Comparison of ENCODE assay signal across 27 cellular contexts in genomic region chr12:113835913-113836312, GRCh38.
"Had no signal": no experiment of that assay in that cellular context is flagged by ENCODE, and none has a peak within 500 bp of the region (broad histone marks: within the 10 kb centered on the region; RNA-seq: fewer than 3 reads in every experiment).

No MANE protein-coding gene starts in this region.

- DNase-seq: activated CD4-positive, alpha-beta memory T cell treated with anti-CD3 and anti-CD28 coated beads for 36 hours; activated CD4-positive, alpha-beta T cell treated with anti-CD3 and anti-CD28 coated beads for 48 hours; activated CD8-positive, alpha-beta memory T cell treated with anti-CD3 and anti-CD28 coated beads, Interleukin-2, amount 50 U/mL, for 4 hours; activated gamma-delta T cell treated with Interleukin-2 at 50 U/mL for 16 hours; activated naive CD8-positive, alpha-beta T cell treated with anti-CD3 and anti-CD28 coated beads, Interleukin-2, amount 50 U/mL, for 24 hours; activated T-cell treated with anti-CD3 and anti-CD28 coated beads, Interleukin-2, amount 50 U/mL, for 24 hours; amygdala; caudate nucleus; cortex of kidney; foreskin keratinocyte; heart left ventricle; immature natural killer cell; kidney; left colon; midbrain; naive thymus-derived CD4-positive, alpha-beta T cell; ovary; right lobe of liver; stimulated activated CD4-positive, alpha-beta T cell treated with anti-CD3 and anti-CD28 coated beads, Interleukin-2, amount 100 ng/mL, for 48 hours; stimulated activated naive CD4-positive, alpha-beta T cell treated with Interleukin-2 at 50 U/mL for 16 hours; T1000; WERI-Rb-1 had no signal

- H3K27ac ChIP-seq: esophagus muscularis mucosa, foreskin keratinocyte, heart left ventricle, neutrophil, ovary, right lobe of liver, tibial nerve, WERI-Rb-1 had no signal

- H3K4me3 ChIP-seq: esophagus muscularis mucosa, heart left ventricle, ovary, right lobe of liver, tibial nerve had no signal

- H3K36me3 ChIP-seq: heart left ventricle, neutrophil, ovary, right lobe of liver, WERI-Rb-1 had no signal

- H3K4me3 Mint-ChIP-seq: activated CD4-positive, alpha-beta memory T cell treated with anti-CD3 and anti-CD28 coated beads for 36 hours; activated naive CD8-positive, alpha-beta T cell treated with anti-CD3 and anti-CD28 coated beads, Interleukin-2, amount 50 U/mL, for 24 hours; activated T-cell treated with anti-CD3 and anti-CD28 coated beads, Interleukin-2, amount 50 U/mL, for 24 hours; immature natural killer cell; naive thymus-derived CD4-positive, alpha-beta T cell had no signal

- H3K9me3 ChIP-seq: esophagus muscularis mucosa, heart left ventricle, neutrophil, ovary, right lobe of liver, tibial nerve had no signal

- H3K27me3 ChIP-seq: esophagus muscularis mucosa, foreskin keratinocyte, heart left ventricle, neutrophil, ovary, right lobe of liver, tibial nerve had no signal

- H3K4me1 Mint-ChIP-seq: activated naive CD4-positive, alpha-beta T cell treated with anti-CD3 and anti-CD28 coated beads, Interleukin-2, amount 50 U/mL, for 24 hours; activated naive CD8-positive, alpha-beta T cell treated with anti-CD3 and anti-CD28 coated beads, Interleukin-2, amount 50 U/mL, for 24 hours; immature natural killer cell had no signal

- H3K27me3 Mint-ChIP-seq: activated CD4-positive, alpha-beta memory T cell treated with anti-CD3 and anti-CD28 coated beads for 36 hours; activated naive CD4-positive, alpha-beta T cell treated with anti-CD3 and anti-CD28 coated beads, Interleukin-2, amount 50 U/mL, for 24 hours; activated naive CD8-positive, alpha-beta T cell treated with anti-CD3 and anti-CD28 coated beads, Interleukin-2, amount 50 U/mL, for 24 hours; activated T-cell treated with anti-CD3 and anti-CD28 coated beads, Interleukin-2, amount 50 U/mL, for 24 hours; naive thymus-derived CD4-positive, alpha-beta T cell had no signal

- H3K9me3 Mint-ChIP-seq: activated CD4-positive, alpha-beta memory T cell treated with anti-CD3 and anti-CD28 coated beads for 36 hours; activated naive CD4-positive, alpha-beta T cell treated with anti-CD3 and anti-CD28 coated beads, Interleukin-2, amount 50 U/mL, for 24 hours; activated naive CD8-positive, alpha-beta T cell treated with anti-CD3 and anti-CD28 coated beads, Interleukin-2, amount 50 U/mL, for 24 hours; activated T-cell treated with anti-CD3 and anti-CD28 coated beads, Interleukin-2, amount 50 U/mL, for 24 hours; immature natural killer cell; naive thymus-derived CD4-positive, alpha-beta T cell had no signal

- H3K4me1 ChIP-seq: esophagus muscularis mucosa, foreskin keratinocyte, heart left ventricle, right lobe of liver had no signal

- H3K27ac Mint-ChIP-seq: activated CD4-positive, alpha-beta memory T cell treated with anti-CD3 and anti-CD28 coated beads for 36 hours; activated naive CD4-positive, alpha-beta T cell treated with anti-CD3 and anti-CD28 coated beads, Interleukin-2, amount 50 U/mL, for 24 hours; activated naive CD8-positive, alpha-beta T cell treated with anti-CD3 and anti-CD28 coated beads, Interleukin-2, amount 50 U/mL, for 24 hours; activated T-cell treated with anti-CD3 and anti-CD28 coated beads, Interleukin-2, amount 50 U/mL, for 24 hours; immature natural killer cell; progenitor cell of endocrine pancreas had no signal
